Comparison of ENCODE assay signal across 29 cellular contexts in the genomic region with DNA sequence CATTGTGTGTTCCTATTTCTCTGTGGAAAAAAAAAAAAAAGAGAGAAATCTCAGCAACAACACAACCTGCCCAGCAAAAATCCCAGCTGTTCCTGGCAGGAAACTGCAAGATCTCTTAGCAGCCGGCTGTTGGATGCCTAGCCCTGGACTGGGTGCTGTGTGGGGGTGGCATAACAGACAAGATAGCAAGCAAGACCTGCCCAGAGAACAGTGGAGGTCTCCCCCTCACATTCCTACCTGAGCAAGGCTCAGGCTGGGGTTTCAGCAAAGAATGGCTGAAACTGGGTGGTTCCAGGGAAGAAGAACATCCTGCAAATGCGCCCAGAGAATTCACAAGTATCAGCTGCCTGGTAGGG.
"Had no signal": no experiment of that assay in that cellular context is flagged by ENCODE, and none has a peak within 500 bp of the region (broad histone marks: within the 10 kb centered on the region; RNA-seq: fewer than 3 reads in every experiment).

No MANE protein-coding gene starts in this region.

- H3K9me3 Mint-ChIP-seq: activated CD4-positive, alpha-beta T cell treated with anti-CD3 and anti-CD28 coated beads, Interleukin-2, amount 10 ng/mL, durations not matched to agents 24 days and 14 days; activated naive CD4-positive, alpha-beta T cell treated with anti-CD3 and anti-CD28 coated beads for 36 hours; activated naive CD4-positive, alpha-beta T cell treated with anti-CD3 and anti-CD28 coated beads, Interleukin-2, amount 50 U/mL, for 72 hours; activated T-cell treated with anti-CD3 and anti-CD28 coated beads, Interleukin-2, amount 50 U/mL, for 24 hours; T-helper 1 cell treated with Interleukin-12 subunit alpha and Interleukin-12 subunit beta and Interleukin-4 antibody, amounts not matched to agents 30 μg/mL and 1 μg/mL, for 36 hours; T-helper 2 cell treated with Interferon-gamma antibody and Interleukin-4, amounts not matched to agents 5 μg/mL and 100 μg/mL, for 36 hours had no signal

- H3K4me1 ChIP-seq: breast epithelium had no signal

- H3K4me3 ChIP-seq: adrenal gland, body of pancreas, breast epithelium, SJSA1 had no signal

- H3K9me3 ChIP-seq: adrenal gland, body of pancreas, breast epithelium, SJSA1, SK-N-SH had no signal

- H3K4me3 Mint-ChIP-seq: activated CD4-positive, alpha-beta T cell treated with anti-CD3 and anti-CD28 coated beads, Interleukin-2, amount 10 ng/mL, durations not matched to agents 24 days and 14 days; activated CD8-positive, alpha-beta T cell treated with anti-CD3 and anti-CD28 coated beads, Interleukin-2, amount 10 ng/mL, durations not matched to agents 7 days and 5 days; activated naive CD4-positive, alpha-beta T cell treated with anti-CD3 and anti-CD28 coated beads for 36 hours; activated T-cell treated with anti-CD3 and anti-CD28 coated beads, Interleukin-2, amount 50 U/mL, for 24 hours; T-helper 1 cell treated with Interleukin-12 subunit alpha and Interleukin-12 subunit beta and Interleukin-4 antibody, amounts not matched to agents 30 μg/mL and 1 μg/mL, for 36 hours; T-helper 2 cell treated with Interferon-gamma antibody and Interleukin-4, amounts not matched to agents 5 μg/mL and 100 μg/mL, for 36 hours had no signal

- H3K36me3 ChIP-seq: adrenal gland, breast epithelium, SJSA1 had no signal

- DNase-seq: activated CD4-positive, alpha-beta T cell treated with anti-CD3 and anti-CD28 coated beads, Interleukin-2, amount 10 ng/mL, durations not matched to agents 24 days and 14 days; activated CD4-positive, alpha-beta T cell treated with anti-CD3 and anti-CD28 coated beads, Interleukin-2, amount 50 U/mL, for 4 hours; activated CD8-positive, alpha-beta T cell treated with anti-CD3 and anti-CD28 coated beads, Interleukin-2, amount 10 ng/mL, durations not matched to agents 7 days and 5 days; activated gamma-delta T cell treated with Interleukin-2 at 50 U/mL for 16 hours; activated naive CD4-positive, alpha-beta T cell treated with anti-CD3 and anti-CD28 coated beads for 36 hours; activated T-cell treated with anti-CD3 and anti-CD28 coated beads, Interleukin-2, amount 50 U/mL, for 24 hours; adrenal gland; Karpas-422; KBM-7; NCI-H1105; NCI-H1417 treated with DMSO at 0.1 percent for 48 hours; NCI-H187; NCI-H2029 treated with DMSO at 0.1 percent for 48 hours; NCI-H2107; NCI-H226; NCI-H446 treated with DMSO at 0.1 percent for 48 hours; NCI-H524; NCI-H69; NCI-H82; RPMI8226; SHP77 treated with DMSO at 0.1 percent for 48 hours; SK-N-SH had no signal

- H3K27me3 ChIP-seq: adrenal gland, body of pancreas, breast epithelium, SJSA1 had no signal

- H3K4me1 Mint-ChIP-seq: activated CD4-positive, alpha-beta T cell treated with anti-CD3 and anti-CD28 coated beads, Interleukin-2, amount 10 ng/mL, durations not matched to agents 24 days and 14 days had no signal

- ATAC-seq: activated CD8-positive, alpha-beta T cell treated with anti-CD3 and anti-CD28 coated beads, Interleukin-2, amount 10 ng/mL, durations not matched to agents 7 days and 5 days; activated naive CD4-positive, alpha-beta T cell treated with anti-CD3 and anti-CD28 coated beads, Interleukin-2, amount 50 U/mL, for 72 hours; body of pancreas; Panc1 had no signal

- H3K27ac Mint-ChIP-seq: activated CD4-positive, alpha-beta T cell treated with anti-CD3 and anti-CD28 coated beads, Interleukin-2, amount 10 ng/mL, durations not matched to agents 24 days and 14 days; activated CD8-positive, alpha-beta T cell treated with anti-CD3 and anti-CD28 coated beads, Interleukin-2, amount 10 ng/mL, durations not matched to agents 7 days and 5 days; activated naive CD4-positive, alpha-beta T cell treated with anti-CD3 and anti-CD28 coated beads for 36 hours; activated naive CD4-positive, alpha-beta T cell treated with anti-CD3 and anti-CD28 coated beads, Interleukin-2, amount 50 U/mL, for 72 hours; activated T-cell treated with anti-CD3 and anti-CD28 coated beads, Interleukin-2, amount 50 U/mL, for 24 hours; T-helper 1 cell treated with Interleukin-12 subunit alpha and Interleukin-12 subunit beta and Interleukin-4 antibody, amounts not matched to agents 30 μg/mL and 1 μg/mL, for 36 hours; T-helper 2 cell treated with Interferon-gamma antibody and Interleukin-4, amounts not matched to agents 5 μg/mL and 100 μg/mL, for 36 hours had no signal

- H3K27ac ChIP-seq: adrenal gland, body of pancreas, breast epithelium, SJSA1 had no signal

- H3K36me3 Mint-ChIP-seq: activated naive CD4-positive, alpha-beta T cell treated with anti-CD3 and anti-CD28 coated beads, Interleukin-2, amount 50 U/mL, for 72 hours had no signal
